ENCODE assay signal across 9 cellular contexts in genomic region chr10:46268076-46268881, GRCh38. TPM values are rescaled to one million over a fixed set of nuclear protein-coding genes. Genes with fewer than 3 reads are reported as not detected.
A peak's percentile ranks its signal among the peaks of the same experiment; 100 is the strongest.
DNase-seq lines count a peak whose midpoint lies in the region; ATAC-seq and TF ChIP-seq lines count a peak whose summit lies in the region.
"Had no signal": no experiment of that assay in that cellular context is flagged by ENCODE, and none has a peak within 500 bp of the region (broad histone marks: within the 10 kb centered on the region; RNA-seq: fewer than 3 reads in every experiment).

No MANE protein-coding gene starts in this region.

- H3K9me3 Mint-ChIP-seq in activated CD8-positive, alpha-beta memory T cell treated with anti-CD3 and anti-CD28 coated beads, Interleukin-2, amount 10 ng/mL, durations not matched to agents 7 days and 5 days (ENCODE audit: low read depth), result no peaks in the 10 kb centered on the region

- peaks cover 39% of the 10 kb centered on the region for H3K4me1 Mint-ChIP-seq in activated CD8-positive, alpha-beta memory T cell treated with anti-CD3 and anti-CD28 coated beads, Interleukin-2, amount 10 ng/mL, durations not matched to agents 7 days and 5 days

- H3K27me3 ChIP-seq in spleen (replicated peaks in 1 of 7) (no peaks in the 10 kb centered on the region), upper lobe of left lung (no peaks in the 10 kb centered on the region)

- H3K9me3 ChIP-seq in spleen (no peaks in the 10 kb centered on the region), upper lobe of left lung (no peaks in the 10 kb centered on the region)

- peak in 1 of 3 donors; percentile 22 for TF ChIP-seq POLR2A in spleen (IDR thresholded peaks at IDR 0.05)
- TF ChIP-seq POLR2A in upper lobe of left lung (IDR thresholded peaks at IDR 0.05), result no peak

- peak; percentile 93 for DNase-seq in activated CD8-positive, alpha-beta memory T cell treated with anti-CD3 and anti-CD28 coated beads, Interleukin-2, amount 10 ng/mL, durations not matched to agents 7 days and 5 days
- DNase-seq in spleen, result peak; percentile 87
- DNase-seq in NCI-H2196 treated with DMSO at 0.1 percent for 48 hours (lab: John Stamatoyannopoulos, UW; ENCODE audit: unreplicated experiment), result no peak
- DNase-seq in NCI-H82 (lab: John Stamatoyannopoulos, UW), result no peak
- DNase-seq in upper lobe of left lung, result no peak

- no peaks in the 10 kb centered on the region for H3K36me3 Mint-ChIP-seq in activated CD8-positive, alpha-beta memory T cell treated with anti-CD3 and anti-CD28 coated beads, Interleukin-2, amount 10 ng/mL, durations not matched to agents 7 days and 5 days

- H3K36me3 ChIP-seq in spleen, result peaks cover 0 to under 1% (median 0%) of the 10 kb centered on the region in 6 donors
- no peaks in the 10 kb centered on the region for H3K36me3 ChIP-seq in upper lobe of left lung

- H3K27ac Mint-ChIP-seq in activated CD8-positive, alpha-beta memory T cell treated with anti-CD3 and anti-CD28 coated beads, Interleukin-2, amount 10 ng/mL, durations not matched to agents 7 days and 5 days, result no peak overlapping the region

- intact Hi-C loops in spleen (cut with DNase I; ENCODE audit: low total_unique reads), result no loop called here

- TF ChIP-seq EP300 in upper lobe of left lung (IDR thresholded peaks at IDR 0.05), result no peak

- CTCF ChIA-PET in activated CD8-positive, alpha-beta memory T cell treated with anti-CD3 and anti-CD28 coated beads, Interleukin-2, amount 10 ng/mL, durations not matched to agents 7 days and 5 days (lab: Charles Lee), result interaction anchor here (1.0 to 2.4 kb wide), 4 partner anchors 13 to 162 kb away, joined by 3 to 10 read pairs (median 6); no protein-coding TSS in a partner anchor

- H3K27me3 Mint-ChIP-seq in activated CD8-positive, alpha-beta memory T cell treated with anti-CD3 and anti-CD28 coated beads, Interleukin-2, amount 10 ng/mL, durations not matched to agents 7 days and 5 days, result no peaks in the 10 kb centered on the region

- H3K27ac ChIP-seq in spleen, result peak overlapping the region in 6 of 8 donors; percentile 6 to 93 (median 88)
- H3K27ac ChIP-seq in upper lobe of left lung, result peak overlapping the region in 1 of 4 donors; percentile 68

- WGBS in spleen, 5 donors, result 46 to 74% (median 59%) methylated on average over 9 to 10 of the region's 10 CpGs
- WGBS in upper lobe of left lung, 2 donors, result 80 to 81% methylated on average over 10 of the region's 10 CpGs

- peak overlapping the region in 7 of 8 donors; percentile 5 to 67 (median 37) for H3K4me3 ChIP-seq in spleen
- H3K4me3 ChIP-seq in upper lobe of left lung, result peak overlapping the region in 1 of 4 donors; percentile 23

- H3K4me1 ChIP-seq in spleen, result peaks cover 0 to 76% (median 40%) of the 10 kb centered on the region in 6 donors
- no peaks in the 10 kb centered on the region for H3K4me1 ChIP-seq in upper lobe of left lung

- TF ChIP-seq CTCF in spleen (IDR thresholded peaks at IDR 0.05 in 8 of 11, conservative IDR thresholded peaks at IDR 0.05 in 3 of 11) (no peak), upper lobe of left lung (IDR thresholded peaks at IDR 0.05) (no peak)

- no peak overlapping the region for H3K4me3 Mint-ChIP-seq in activated CD8-positive, alpha-beta memory T cell treated with anti-CD3 and anti-CD28 coated beads, Interleukin-2, amount 10 ng/mL, durations not matched to agents 7 days and 5 days

- ATAC-seq in GM18499 (IDR thresholded peaks at IDR 0.05; ENCODE audit: insufficient read depth, unreplicated experiment), result peak; percentile 82
- ATAC-seq in HG03045 (IDR thresholded peaks at IDR 0.05; ENCODE audit: unreplicated experiment), result peak; percentile 66
- peak; percentile 87 for ATAC-seq in activated CD8-positive, alpha-beta memory T cell treated with anti-CD3 and anti-CD28 coated beads, Interleukin-2, amount 10 ng/mL, durations not matched to agents 7 days and 5 days
- ATAC-seq in HG03520 (IDR thresholded peaks at IDR 0.05; ENCODE audit: unreplicated experiment), result no peak
- ATAC-seq in upper lobe of left lung (ENCODE audit: low FRiP score in 2 of 2), result no peak

RNA-seq across cellular contexts. Expression of gene ANTXRL, which starts 18.5 kb away (rescaled TPM):
- total RNA-seq in activated CD8-positive, alpha-beta memory T cell treated with anti-CD3 and anti-CD28 coated beads, Interleukin-2, amount 10 ng/mL, durations not matched to agents 7 days and 5 days, result not detected
- total RNA-seq in spleen (1 to 10 TPM in 1 of 7 donors, under 1 TPM in 4, not detected in 2; 0.20 to 1.1 (median 0.42) TPM), upper lobe of left lung (not detected)
- polyA plus RNA-seq in spleen, result under 1 TPM in 2 of 3 donors, not detected in 1; 0.03 to 0.42 TPM
- total RNA-seq: NCI-H460 had no signal

Comparison
In these comparisons a context has a peak if more than half of its experiments do, and no peak if none do; other contexts are left out.
1. ATAC-seq: peak in GM18499 (single experiment), HG03045 (single experiment) and activated CD8-positive, alpha-beta memory T cell treated with anti-CD3 and anti-CD28 coated beads, Interleukin-2, amount 10 ng/mL, durations not matched to agents 7 days and 5 days (single experiment); none in HG03520 (single experiment) and upper lobe of left lung (0 of 2).
2. DNase-seq: peak in activated CD8-positive, alpha-beta memory T cell treated with anti-CD3 and anti-CD28 coated beads, Interleukin-2, amount 10 ng/mL, durations not matched to agents 7 days and 5 days (single experiment) and spleen (single experiment); none in NCI-H2196 treated with DMSO at 0.1 percent for 48 hours (single experiment), NCI-H82 (single experiment) and upper lobe of left lung (0 of 2).